8 cellular contexts compared by ENCODE assay signal in genomic region chr5:68464424-68464823, GRCh38.
A peak's percentile ranks its signal among the peaks of the same experiment; 100 is the strongest.
DNase-seq lines count a peak whose midpoint lies in the region; ATAC-seq and TF ChIP-seq lines count a peak whose summit lies in the region.

No MANE protein-coding gene starts in this region.

- 81% methylated on average over 4 of the region's 4 CpGs for WGBS in hepatocyte (ENCODE audit: low lambda C conversion rate, missing lambda C conversion rate)

- peaks cover 24% of the 10 kb centered on the region for H3K4me1 ChIP-seq in DND-41 (ENCODE audit: insufficient read depth, low read length)
- peaks cover 6% of the 10 kb centered on the region for H3K4me1 ChIP-seq in hepatocyte (ENCODE audit: insufficient read depth)

- no peak overlapping the region for H3K4me3 ChIP-seq in DND-41 (ENCODE audit: low read depth in 1 of 2, low read length in 2 of 2)
- H3K4me3 ChIP-seq in kidney epithelial cell (ENCODE audit: low read depth, low read length) = no peak overlapping the region
- no peak overlapping the region for H3K4me3 ChIP-seq in hepatocyte

- no peaks in the 10 kb centered on the region for H3K36me3 ChIP-seq in DND-41 (ENCODE audit: insufficient read depth, low read length)
- H3K36me3 ChIP-seq in kidney epithelial cell (ENCODE audit: control insufficient read depth, insufficient read depth, low read length) = no peaks in the 10 kb centered on the region
- no peaks in the 10 kb centered on the region for H3K36me3 ChIP-seq in hepatocyte (replicated peaks; ENCODE audit: insufficient read depth, low read depth)

- H3K27ac ChIP-seq in DND-41 (ENCODE audit: low read length) = no peak overlapping the region
- H3K27ac ChIP-seq in hepatocyte = no peak overlapping the region

- H3K9me2 ChIP-seq in hepatocyte (replicated peaks; ENCODE audit: insufficient read depth) = no peaks in the 10 kb centered on the region

- H3K27me3 ChIP-seq in DND-41 (ENCODE audit: insufficient read depth, low read length, poor library complexity) (no peaks in the 10 kb centered on the region), kidney epithelial cell (ENCODE audit: control insufficient read depth, insufficient read depth, low read length) (no peaks in the 10 kb centered on the region), hepatocyte (no peaks in the 10 kb centered on the region)

- H3K9me3 ChIP-seq in DND-41 (ENCODE audit: insufficient read depth, low read length, severe bottlenecking) (no peaks in the 10 kb centered on the region), hepatocyte (ENCODE audit: low read depth) (no peaks in the 10 kb centered on the region)

- H2AFZ ChIP-seq in DND-41 (ENCODE audit: low read depth, low read length) = no peak overlapping the region
- H2AFZ ChIP-seq in hepatocyte = no peak overlapping the region

- no peak for TF ChIP-seq CTCF in DND-41 (IDR thresholded peaks at IDR 0.05; ENCODE audit: borderline replicate concordance, extremely low read depth, low read length, poor library complexity, severe bottlenecking)
- TF ChIP-seq CTCF in kidney epithelial cell (IDR thresholded peaks at IDR 0.05; ENCODE audit: insufficient read depth, low read length, poor library complexity, severe bottlenecking) = no peak
- no peak for TF ChIP-seq CTCF in hepatocyte (IDR thresholded peaks at IDR 0.05; ENCODE audit: poor library complexity)

- H3K79me2 ChIP-seq in DND-41 (ENCODE audit: insufficient read depth, low read length) = no peaks in the 10 kb centered on the region
- H3K79me2 ChIP-seq in hepatocyte = no peaks in the 10 kb centered on the region

- ATAC-seq in DND-41 (ENCODE audit: insufficient read depth, low read depth) (peak; percentile 59), HG02759 (IDR thresholded peaks at IDR 0.05; ENCODE audit: unreplicated experiment) (peak; percentile 75), GM21723 (IDR thresholded peaks at IDR 0.05; ENCODE audit: unreplicated experiment) (no peak), HG03442 (IDR thresholded peaks at IDR 0.05; ENCODE audit: unreplicated experiment) (no peak)

- no peak overlapping the region for H3K4me2 ChIP-seq in DND-41 (ENCODE audit: insufficient read depth, low read length)
- no peak overlapping the region for H3K4me2 ChIP-seq in hepatocyte

- H4K20me1 ChIP-seq in DND-41 (ENCODE audit: insufficient read depth, low read length) (no peaks in the 10 kb centered on the region), hepatocyte (ENCODE audit: insufficient read depth, poor library complexity, severe bottlenecking) (no peaks in the 10 kb centered on the region)

- H3K9ac ChIP-seq in DND-41 (ENCODE audit: low read depth, low read length) = no peak overlapping the region

- peak; percentile 29 for DNase-seq in DND-41
- DNase-seq in activated CD4-positive, alpha-beta T cell treated with anti-CD3 and anti-CD28 coated beads, Interleukin-2, amount 50 U/mL, for 24 hours (ENCODE audit: low read depth in 1 of 2, low spot score in 1 of 2) = peak; percentile 17 to 33
- peak; percentile 67 for DNase-seq in kidney epithelial cell (ENCODE audit: low read depth)
- no peak for DNase-seq in hepatocyte (ENCODE audit: low spot score)
- no peak for DNase-seq in HPDE6-E6E7 (ENCODE audit: extremely low spot score)

Comparison
In these comparisons a context has a peak if more than half of its experiments do, and no peak if none do; other contexts are left out.
1. ATAC-seq: peak in DND-41 (single experiment) and HG02759 (single experiment); none in GM21723 (single experiment) and HG03442 (single experiment).
2. DNase-seq: peak in DND-41 (single experiment), activated CD4-positive, alpha-beta T cell treated with anti-CD3 and anti-CD28 coated beads, Interleukin-2, amount 50 U/mL, for 24 hours (2 of 2) and kidney epithelial cell (single experiment); none in hepatocyte (single experiment) and HPDE6-E6E7 (single experiment).